ENCODE assay signal across 13 cellular contexts in the genomic region with DNA sequence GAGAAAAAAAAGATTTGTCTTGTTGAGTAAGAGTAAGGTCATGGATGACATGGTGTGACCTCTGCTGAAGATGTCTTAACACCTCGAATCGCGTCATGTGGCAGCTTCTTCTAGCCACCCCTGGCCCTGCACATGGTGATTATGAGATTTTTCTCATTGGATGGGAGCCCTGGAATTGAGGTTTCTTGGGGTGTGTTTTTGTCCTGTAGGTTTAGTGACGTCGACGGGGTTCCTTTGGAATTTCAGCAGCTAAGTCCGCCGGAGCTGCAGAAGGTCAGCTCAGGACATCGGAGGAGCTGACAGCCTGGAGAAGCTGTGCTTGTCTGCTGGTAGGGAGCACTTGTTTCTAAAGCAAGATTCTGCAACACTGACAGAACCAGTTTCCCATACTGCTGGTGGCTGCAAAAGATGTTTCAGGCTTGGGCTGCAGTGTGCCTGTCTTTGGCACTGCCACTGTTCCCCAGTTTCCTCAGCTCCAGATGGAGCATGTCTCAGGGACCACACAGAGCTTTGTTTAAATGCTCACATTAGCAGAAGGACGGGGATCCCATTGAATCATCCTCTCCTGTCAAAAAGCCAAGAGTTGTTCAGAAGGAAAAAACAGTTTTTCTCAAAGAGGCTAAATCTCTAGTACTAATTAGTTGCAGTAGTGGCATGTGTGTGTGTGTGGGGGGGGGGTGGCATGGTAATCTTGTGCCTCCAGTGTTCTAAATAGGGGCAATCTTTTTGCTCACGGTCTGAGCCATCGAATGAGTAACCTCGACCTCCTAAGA. TPM values are rescaled to one million over a fixed set of nuclear protein-coding genes. Genes with fewer than 3 reads are reported as not detected.
DNase-seq lines count a peak whose midpoint lies in the region; ATAC-seq and TF ChIP-seq lines count a peak whose summit lies in the region.
"Had no signal": no experiment of that assay in that cellular context is flagged by ENCODE, and none has a peak within 500 bp of the region (broad histone marks: within the 10 kb centered on the region; RNA-seq: fewer than 3 reads in every experiment).

No MANE protein-coding gene starts in this region.

- POLR2A ChIA-PET in CD4-positive, alpha-beta T cell (lab: Charles Lee), result interaction anchor here (1.1 to 2.0 kb wide), 4 partner anchors 15 to 97 kb away, joined by 3 to 5 read pairs (median 3); no protein-coding TSS in a partner anchor

- no peak for DNase-seq in CD4-positive, alpha-beta T cell
- DNase-seq in SK-N-MC (ENCODE audit: low read depth, low spot score) (no peak), fibroblast of peridontal ligament (ENCODE audit: extremely low read depth) (peak; percentile 87), left ventricle myocardium superior (no peak), NCI-H345 (lab: John Stamatoyannopoulos, UW) (no peak), erythroblast (lab: John Stamatoyannopoulos, UW) (no peak)
- no peak for DNase-seq in NK-92 treated with Interleukin-12 subunit alpha and Interleukin-12 subunit beta, amount 100 ng/mL, for 24 hours (lab: John Stamatoyannopoulos, UW)
- DNase-seq: activated CD4-positive, alpha-beta T cell treated with anti-CD3 and anti-CD28 coated beads, Interleukin-2, amount 50 U/mL, for 1 hour; activated naive CD8-positive, alpha-beta T cell treated with anti-CD3 and anti-CD28 coated beads, Interleukin-2, amount 10 ng/mL, durations not matched to agents 7 days and 5 days; DMS53; NCI-H2107 had no signal

- no peaks in the 10 kb centered on the region for H3K36me3 ChIP-seq in SK-N-MC (ENCODE audit: insufficient read depth, low read length)
- H3K36me3 ChIP-seq in skeletal muscle tissue (ENCODE audit: control insufficient read depth in 3 of 3, insufficient read depth in 3 of 3, low read length in 3 of 3), result no peaks in the 10 kb centered on the region
- H3K36me3 ChIP-seq: heart left ventricle had no signal

- no peaks in the 10 kb centered on the region for H3K9me3 ChIP-seq in CD4-positive, alpha-beta T cell (ENCODE audit: control insufficient read depth, low read length)
- H3K9me3 ChIP-seq in SK-N-MC (ENCODE audit: low read depth, low read length) (no peaks in the 10 kb centered on the region), skeletal muscle tissue (ENCODE audit: control insufficient read depth in 3 of 3, low read length in 3 of 3) (no peaks in the 10 kb centered on the region)
- H3K9me3 ChIP-seq: heart left ventricle had no signal

- H3K27ac Mint-ChIP-seq in CD4-positive, alpha-beta T cell, result peak overlapping the region; percentile 90
- H3K27ac Mint-ChIP-seq: activated naive CD8-positive, alpha-beta T cell treated with anti-CD3 and anti-CD28 coated beads, Interleukin-2, amount 10 ng/mL, durations not matched to agents 7 days and 5 days had no signal

- H3K4me1 Mint-ChIP-seq in CD4-positive, alpha-beta T cell (ENCODE audit: low read depth), result peaks cover 44% of the 10 kb centered on the region

- CTCF ChIA-PET in CD4-positive, alpha-beta T cell (lab: Charles Lee), result interaction anchor here (0.8 to 1.1 kb wide), 2 partner anchors 14 to 41 kb away, joined by 3 to 4 read pairs; no protein-coding TSS in a partner anchor

- ATAC-seq in CD4-positive, alpha-beta T cell (ENCODE audit: poor library complexity), result no peak
- ATAC-seq in left ventricle myocardium superior, result no peak
- ATAC-seq: heart left ventricle had no signal

- H3K9me3 Mint-ChIP-seq in CD4-positive, alpha-beta T cell, result no peaks in the 10 kb centered on the region
- H3K9me3 Mint-ChIP-seq: activated naive CD8-positive, alpha-beta T cell treated with anti-CD3 and anti-CD28 coated beads, Interleukin-2, amount 10 ng/mL, durations not matched to agents 7 days and 5 days had no signal

- no peak overlapping the region for H3K4me3 Mint-ChIP-seq in CD4-positive, alpha-beta T cell
- H3K4me3 Mint-ChIP-seq: activated naive CD8-positive, alpha-beta T cell treated with anti-CD3 and anti-CD28 coated beads, Interleukin-2, amount 10 ng/mL, durations not matched to agents 7 days and 5 days had no signal

- H3K4me1 ChIP-seq in skeletal muscle tissue (ENCODE audit: control insufficient read depth in 3 of 3, insufficient read depth in 3 of 3, low read length in 3 of 3), result peaks cover 18 to 37% (median 21%) of the 10 kb centered on the region in 3 donors

- no peak for TF ChIP-seq POLR2A in erythroblast (IDR thresholded peaks at IDR 0.05; ENCODE audit: low read length)

- H3K9ac ChIP-seq in SK-N-MC (ENCODE audit: insufficient read length) (peak overlapping the region; percentile 3), skeletal muscle tissue (ENCODE audit: low read depth in 1 of 3, low read length in 3 of 3) (peak overlapping the region in 2 of 3 donors; percentile 3 to 45)

- no peak for TF ChIP-seq CTCF in CD4-positive, alpha-beta T cell (IDR thresholded peaks at IDR 0.05)

- H3K4me3 ChIP-seq in SK-N-MC, result peak overlapping the region; percentile 5; the same call in 1 of the 2 replicates
- no peak overlapping the region for H3K4me3 ChIP-seq in skeletal muscle tissue (ENCODE audit: low read length in 3 of 3)
- H3K4me3 ChIP-seq: heart left ventricle had no signal

- peaks cover 4% of the 10 kb centered on the region for H3K27me3 ChIP-seq in CD4-positive, alpha-beta T cell (ENCODE audit: control insufficient read depth, insufficient read depth, low read length)
- no peaks in the 10 kb centered on the region for H3K27me3 ChIP-seq in skeletal muscle tissue (ENCODE audit: control insufficient read depth in 3 of 3, insufficient read depth in 3 of 3, low read length in 3 of 3)
- H3K27me3 ChIP-seq: heart left ventricle had no signal

- peaks cover 10% of the 10 kb centered on the region for H3K36me3 Mint-ChIP-seq in CD4-positive, alpha-beta T cell (ENCODE audit: low read depth)
- H3K36me3 Mint-ChIP-seq: activated naive CD8-positive, alpha-beta T cell treated with anti-CD3 and anti-CD28 coated beads, Interleukin-2, amount 10 ng/mL, durations not matched to agents 7 days and 5 days had no signal

- no peak overlapping the region for H3K27ac ChIP-seq in CD4-positive, alpha-beta T cell (ENCODE audit: low read depth, low read length)
- H3K27ac ChIP-seq in SK-N-MC (peak overlapping the region; percentile 42; the same call in 1 of the 2 replicates), skeletal muscle tissue (ENCODE audit: low read depth, low read length) (no peak overlapping the region)

- H3K27me3 Mint-ChIP-seq in CD4-positive, alpha-beta T cell, result peaks cover 36% of the 10 kb centered on the region

- intact Hi-C loops in CD4-positive, alpha-beta T cell (cut with DNase I, micrococcal nuclease), result loop anchor here (1.0 to 2.0 kb wide), 2 partner anchors 13 to 14 kb away; no protein-coding TSS in a partner anchor
- intact Hi-C loops in left ventricle myocardium superior (cut with micrococcal nuclease), result no loop called here

RNA-seq across cellular contexts. Expression of a gene that starts 5.2 kb away (rescaled TPM):
- 1,000 to 10,000 TPM; 1,565 to 1,685 TPM for total RNA-seq in CD4-positive, alpha-beta T cell
- total RNA-seq in skeletal muscle tissue (134 TPM), left ventricle myocardium superior (25.4 TPM)

Comparison
In these comparisons a context has a peak if more than half of its experiments do, and no peak if none do; other contexts are left out.
1. RNA of a gene that starts 5.2 kb away (total RNA-seq): 1,565 to 1,685 TPM in CD4-positive, alpha-beta T cell; 134 TPM in skeletal muscle tissue (single experiment) and 25.4 TPM in left ventricle myocardium superior (single experiment); every median in the first group is over 10 times any median in the second.